In genomic region chr13:29594310-29594709, GRCh38 we compare ENCODE assay signal across 8 cellular contexts. TPM values are rescaled to one million over a fixed set of nuclear protein-coding genes. Genes with fewer than 3 reads are reported as not detected.
DNase-seq lines count a peak whose midpoint lies in the region; ATAC-seq, FAIRE-seq and TF ChIP-seq lines count a peak whose summit lies in the region.

No MANE protein-coding gene starts in this region.

- no peaks in the 10 kb centered on the region for H3K9me3 Mint-ChIP-seq in CD4-positive, alpha-beta memory T cell
- H3K9me3 Mint-ChIP-seq in activated T-helper 2 cell treated with anti-CD3 and anti-CD28 coated beads, Interferon-gamma antibody, Interleukin-2, Interleukin-4, amounts not matched to agents 10 μg/mL and 5 μg/mL and 100 μg/mL, durations not matched to agents 14 hours and 24 hours and 36 hours, result no peaks in the 10 kb centered on the region

- H3K9ac ChIP-seq in parathyroid adenoma, result no peak overlapping the region

- intact Hi-C loops in CD4-positive, alpha-beta memory T cell (cut with micrococcal nuclease), result loop anchor here (2.0 to 10.0 kb wide), 3 partner anchors 870 to 1460 kb away; partner anchors contain the start of genes HMGB1, PAN3 and USPL1
- intact Hi-C loops in activated T-helper 2 cell treated with anti-CD3 and anti-CD28 coated beads, Interferon-gamma antibody, Interleukin-2, Interleukin-4, amounts not matched to agents 10 μg/mL and 5 μg/mL and 100 μg/mL, durations not matched to agents 14 hours and 24 hours and 36 hours (cut with micrococcal nuclease), result loop anchor here (2.0 kb wide), 1 partner anchor 52 kb away; no protein-coding TSS in a partner anchor

- peaks cover 6 to 8% of the 10 kb centered on the region in 2 donors for H3K36me3 Mint-ChIP-seq in CD4-positive, alpha-beta memory T cell
- peaks cover 43% of the 10 kb centered on the region for H3K36me3 Mint-ChIP-seq in activated T-helper 2 cell treated with anti-CD3 and anti-CD28 coated beads, Interferon-gamma antibody, Interleukin-2, Interleukin-4, amounts not matched to agents 10 μg/mL and 5 μg/mL and 100 μg/mL, durations not matched to agents 14 hours and 24 hours and 36 hours (ENCODE audit: low read depth)

- H3K4me3 Mint-ChIP-seq in CD4-positive, alpha-beta memory T cell, result peak overlapping the region; percentile 87 to 94 (median 92)
- H3K4me3 Mint-ChIP-seq in activated T-helper 2 cell treated with anti-CD3 and anti-CD28 coated beads, Interferon-gamma antibody, Interleukin-2, Interleukin-4, amounts not matched to agents 10 μg/mL and 5 μg/mL and 100 μg/mL, durations not matched to agents 14 hours and 24 hours and 36 hours (ENCODE audit: low read depth), result peak overlapping the region; percentile 90

- peak overlapping the region; percentile 72 for H3K4me2 ChIP-seq in parathyroid adenoma (ENCODE audit: low read length)

- H3K9me3 ChIP-seq in CD4-positive, alpha-beta memory T cell (ENCODE audit: control insufficient read depth in 1 of 2, low read length in 2 of 2), result no peaks in the 10 kb centered on the region
- H3K9me3 ChIP-seq in parathyroid adenoma (ENCODE audit: control insufficient read depth, low read length), result no peaks in the 10 kb centered on the region

- peak; percentile 35 for ATAC-seq in HG03354 (IDR thresholded peaks at IDR 0.05; ENCODE audit: poor library complexity, severe bottlenecking, unreplicated experiment)

- POLR2A ChIA-PET in CD4-positive, alpha-beta memory T cell (lab: Charles Lee; ENCODE audit: partially characterized antibody), result interaction anchor here (2.6 to 3.0 kb wide), 2 partner anchors 8 to 56 kb away, joined by 7 to 10 read pairs; no protein-coding TSS in a partner anchor

- peak overlapping the region; percentile 59 to 61 for H3K4me3 ChIP-seq in CD4-positive, alpha-beta memory T cell (ENCODE audit: low read length in 2 of 2)
- H3K4me3 ChIP-seq in parathyroid adenoma (ENCODE audit: low read depth, low read length), result peak overlapping the region; percentile 65

- H3K79me2 ChIP-seq in parathyroid adenoma, result no peaks in the 10 kb centered on the region

- no peak for FAIRE-seq in frontal cortex (lab: Jason Lieb, UNC)

- H3K4me1 ChIP-seq in CD4-positive, alpha-beta memory T cell (ENCODE audit: insufficient read depth, low read length), result peaks cover 34% of the 10 kb centered on the region
- H3K4me1 ChIP-seq in parathyroid adenoma, result no peaks in the 10 kb centered on the region

- no peaks in the 10 kb centered on the region for H3K27me3 Mint-ChIP-seq in CD4-positive, alpha-beta memory T cell
- H3K27me3 Mint-ChIP-seq in activated T-helper 2 cell treated with anti-CD3 and anti-CD28 coated beads, Interferon-gamma antibody, Interleukin-2, Interleukin-4, amounts not matched to agents 10 μg/mL and 5 μg/mL and 100 μg/mL, durations not matched to agents 14 hours and 24 hours and 36 hours (ENCODE audit: low read depth), result no peaks in the 10 kb centered on the region

- no peak for TF ChIP-seq CTCF in parathyroid adenoma (IDR thresholded peaks at IDR 0.05)

- peak overlapping the region; percentile 66 for H3K27ac ChIP-seq in CD4-positive, alpha-beta memory T cell (ENCODE audit: low read depth, low read length)
- H3K27ac ChIP-seq in parathyroid adenoma, result peak overlapping the region; percentile 53

- peak overlapping the region; percentile 67 for H2AFZ ChIP-seq in parathyroid adenoma

- no peaks in the 10 kb centered on the region for H3K27me3 ChIP-seq in CD4-positive, alpha-beta memory T cell (ENCODE audit: insufficient read depth, low read length)
- no peaks in the 10 kb centered on the region for H3K27me3 ChIP-seq in parathyroid adenoma (ENCODE audit: control insufficient read depth, insufficient read depth, low read length)

- no peaks in the 10 kb centered on the region for H3K36me3 ChIP-seq in CD4-positive, alpha-beta memory T cell (ENCODE audit: insufficient read depth, low read length)
- H3K36me3 ChIP-seq in parathyroid adenoma (ENCODE audit: control insufficient read depth, insufficient read depth, low read length), result no peaks in the 10 kb centered on the region

- peaks cover 28 to 58% (median 44%) of the 10 kb centered on the region in 4 donors for H3K4me1 Mint-ChIP-seq in CD4-positive, alpha-beta memory T cell
- peaks cover 47% of the 10 kb centered on the region for H3K4me1 Mint-ChIP-seq in activated T-helper 2 cell treated with anti-CD3 and anti-CD28 coated beads, Interferon-gamma antibody, Interleukin-2, Interleukin-4, amounts not matched to agents 10 μg/mL and 5 μg/mL and 100 μg/mL, durations not matched to agents 14 hours and 24 hours and 36 hours (ENCODE audit: low read depth)

- DNase-seq in CD4-positive, alpha-beta memory T cell, result peak; percentile 40 to 52 (median 48)
- DNase-seq in GM19240 (ENCODE audit: insufficient read length, low spot score) (peak; percentile 45), NOMO-1 treated with DMSO at 0.1 percent for 48 hours (lab: John Stamatoyannopoulos, UW; ENCODE audit: unreplicated experiment) (peak; percentile 54), frontal cortex (ENCODE audit: low spot score in 2 of 2) (peak; percentile 33 to 35), GDM1 (lab: John Stamatoyannopoulos, UW) (no peak)
- DNase-seq in activated T-helper 2 cell treated with anti-CD3 and anti-CD28 coated beads, Interferon-gamma antibody, Interleukin-2, Interleukin-4, amounts not matched to agents 10 μg/mL and 5 μg/mL and 100 μg/mL, durations not matched to agents 14 hours and 24 hours and 36 hours (ENCODE audit: low spot score), result peak; percentile 36

- peak overlapping the region; percentile 90 to 97 (median 93) for H3K27ac Mint-ChIP-seq in CD4-positive, alpha-beta memory T cell
- H3K27ac Mint-ChIP-seq in activated T-helper 2 cell treated with anti-CD3 and anti-CD28 coated beads, Interferon-gamma antibody, Interleukin-2, Interleukin-4, amounts not matched to agents 10 μg/mL and 5 μg/mL and 100 μg/mL, durations not matched to agents 14 hours and 24 hours and 36 hours, result peak overlapping the region; percentile 95

- CTCF ChIA-PET in CD4-positive, alpha-beta memory T cell (lab: Charles Lee; ENCODE audit: partially characterized antibody), result interaction anchor here (0.7 kb wide), 1 partner anchor 111 kb away, joined by 3 read pairs; no protein-coding TSS in a partner anchor

RNA-seq across cellular contexts. Expression of gene SLC7A1, which starts 1.2 kb away (rescaled TPM):
- 10 to 100 TPM; 38.6 to 42.6 TPM for total RNA-seq in CD4-positive, alpha-beta memory T cell
- polyA plus RNA-seq in CD4-positive, alpha-beta memory T cell, result 1 to 10 TPM; 2.8 to 7.0 TPM
- total RNA-seq in activated T-helper 2 cell treated with anti-CD3 and anti-CD28 coated beads, Interferon-gamma antibody, Interleukin-2, Interleukin-4, amounts not matched to agents 10 μg/mL and 5 μg/mL and 100 μg/mL, durations not matched to agents 14 hours and 24 hours and 36 hours, result 111 and 114 TPM in 2 replicates
- total RNA-seq in frontal cortex, result 20.8 TPM
